Comparison of ENCODE assay signal across 1 cellular context in the genomic region with DNA sequence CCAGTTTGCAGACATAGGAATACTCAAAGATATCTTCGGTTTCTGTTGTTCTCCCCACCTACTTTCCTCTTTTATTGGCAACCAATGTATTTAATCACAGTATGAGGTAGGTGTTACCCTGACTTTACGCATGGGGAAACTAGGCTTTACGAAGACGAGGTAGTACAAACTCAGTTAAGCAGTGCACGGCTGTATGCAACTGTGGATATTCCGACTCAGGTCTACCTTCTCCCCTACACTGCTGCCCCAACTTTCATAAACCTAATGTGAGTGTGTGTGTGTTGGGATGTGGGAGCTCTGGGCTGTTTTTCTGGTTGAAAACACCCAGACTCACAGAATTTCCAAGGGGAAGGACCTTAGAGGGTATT.
TF ChIP-seq lines count a peak whose summit lies in the region.

No MANE protein-coding gene starts in this region.

TF ChIP-seq in H1, 55 proteins besides CTCF, POLR2A, EP300 and RAD21:
- 0 out of 2 replicates have a peak, but pooled peaks have one; percentile 24 for TF ChIP-seq POLR2AphosphoS5 (IDR thresholded peaks at IDR 0.05; ENCODE audit: low read depth, low read length)
- TF ChIP-seq NANOG (IDR thresholded peaks at IDR 0.05; ENCODE audit: insufficient read depth, low read depth, low read length, poor library complexity, severe bottlenecking) = no peak
